Comparison of ENCODE assay signal across 10 cellular contexts in genomic region chr12:104710940-104711725, GRCh38.
DNase-seq lines count a peak whose midpoint lies in the region; ATAC-seq and TF ChIP-seq lines count a peak whose summit lies in the region.
"Had no signal": no experiment of that assay in that cellular context is flagged by ENCODE, and none has a peak within 500 bp of the region (broad histone marks: within the 10 kb centered on the region; RNA-seq: fewer than 3 reads in every experiment).

No MANE protein-coding gene starts in this region.

- H3K36me3 ChIP-seq in Peyer's patch, result no peaks in the 10 kb centered on the region
- H3K36me3 ChIP-seq in mucosa of descending colon (ENCODE audit: low read depth), result no peaks in the 10 kb centered on the region
- H3K36me3 ChIP-seq: neural progenitor cell had no signal

- intact Hi-C loops in mucosa of descending colon (cut with DNase I, micrococcal nuclease), result no loop called here

- H3K27me3 Mint-ChIP-seq in osteocyte (ENCODE audit: unreplicated experiment), result no peaks in the 10 kb centered on the region
- H3K27me3 Mint-ChIP-seq: activated naive CD8-positive, alpha-beta T cell treated with anti-CD3 and anti-CD28 coated beads, Interleukin-2, amount 50 U/mL, for 24 hours had no signal

- H3K4me1 ChIP-seq in Peyer's patch, result peaks cover 0 to 7% (median 0%) of the 10 kb centered on the region in 4 donors
- no peaks in the 10 kb centered on the region for H3K4me1 ChIP-seq in mucosa of descending colon (ENCODE audit: low read depth)

- peaks cover 73% of the 10 kb centered on the region for H3K4me1 Mint-ChIP-seq in osteocyte (ENCODE audit: unreplicated experiment)

- H3K4me3 ChIP-seq in Peyer's patch, result no peak overlapping the region
- peak overlapping the region; percentile 28 for H3K4me3 ChIP-seq in fibroblast of mammary gland (ENCODE audit: control insufficient read depth, low read depth, low read length)
- no peak overlapping the region for H3K4me3 ChIP-seq in mucosa of descending colon
- H3K4me3 ChIP-seq: neural progenitor cell had no signal

- peak overlapping the region; percentile 40 for H3K4me3 Mint-ChIP-seq in osteocyte (ENCODE audit: unreplicated experiment)
- H3K4me3 Mint-ChIP-seq: activated naive CD8-positive, alpha-beta T cell treated with anti-CD3 and anti-CD28 coated beads, Interleukin-2, amount 50 U/mL, for 24 hours; neural progenitor cell had no signal

- peak overlapping the region in 3 of 4 donors; percentile 15 to 57 (median 46) for H3K27ac ChIP-seq in Peyer's patch
- H3K27ac ChIP-seq: neural progenitor cell had no signal

- TF ChIP-seq CTCF in Peyer's patch (IDR thresholded peaks at IDR 0.05) (no peak), fibroblast of mammary gland (conservative IDR thresholded peaks at IDR 0.05; ENCODE audit: control insufficient read depth, insufficient read depth, low read depth, low read length) (no peak), osteocyte (IDR thresholded peaks at IDR 0.05) (no peak), mucosa of descending colon (IDR thresholded peaks at IDR 0.05) (no peak)

- peak overlapping the region; percentile 87 for H3K27ac Mint-ChIP-seq in osteocyte (ENCODE audit: unreplicated experiment)

- no peaks in the 10 kb centered on the region for H3K9me3 ChIP-seq in Peyer's patch
- no peaks in the 10 kb centered on the region for H3K9me3 ChIP-seq in mucosa of descending colon

- no peaks in the 10 kb centered on the region for H3K36me3 Mint-ChIP-seq in osteocyte (ENCODE audit: unreplicated experiment)
- H3K36me3 Mint-ChIP-seq: neural progenitor cell had no signal

- H3K27me3 ChIP-seq in Peyer's patch, result no peaks in the 10 kb centered on the region
- H3K27me3 ChIP-seq: neural progenitor cell had no signal

- ATAC-seq in mucosa of descending colon (no peak), GM21381 (IDR thresholded peaks at IDR 0.05; ENCODE audit: unreplicated experiment) (no peak)
- ATAC-seq: activated naive CD8-positive, alpha-beta T cell treated with anti-CD3 and anti-CD28 coated beads, Interleukin-2, amount 50 U/mL, for 24 hours had no signal

- peak; percentile 86 for DNase-seq in AG20443 (ENCODE audit: low spot score)
- DNase-seq in Peyer's patch, result no peak
- DNase-seq in fibroblast of mammary gland (ENCODE audit: low read depth), result peak; percentile 92
- no peak for DNase-seq in osteocyte (ENCODE audit: extremely low spot score, unreplicated experiment)
- DNase-seq in mucosa of descending colon, result no peak
- no peak for DNase-seq in HuH-7 (ENCODE audit: low spot score)
- no peak for DNase-seq in activated CD4-positive, alpha-beta T cell treated with anti-CD3 and anti-CD28 coated beads for 48 hours
- DNase-seq: activated naive CD8-positive, alpha-beta T cell treated with anti-CD3 and anti-CD28 coated beads, Interleukin-2, amount 50 U/mL, for 24 hours had no signal

- TF ChIP-seq POLR2A in Peyer's patch (IDR thresholded peaks at IDR 0.05), result no peak

- H3K9me3 Mint-ChIP-seq in osteocyte (ENCODE audit: unreplicated experiment), result no peaks in the 10 kb centered on the region
- H3K9me3 Mint-ChIP-seq: activated naive CD8-positive, alpha-beta T cell treated with anti-CD3 and anti-CD28 coated beads, Interleukin-2, amount 50 U/mL, for 24 hours; neural progenitor cell had no signal

Comparison
In these comparisons a context has a peak if more than half of its experiments do, and no peak if none do; other contexts are left out.
1. DNase-seq: peak in AG20443 (single experiment) and fibroblast of mammary gland (single experiment); none in Peyer's patch (0 of 3), osteocyte (single experiment), mucosa of descending colon (0 of 3), HuH-7 (single experiment) and activated CD4-positive, alpha-beta T cell treated with anti-CD3 and anti-CD28 coated beads for 48 hours (single experiment).